8 cellular contexts compared by ENCODE assay signal in the genomic region with DNA sequence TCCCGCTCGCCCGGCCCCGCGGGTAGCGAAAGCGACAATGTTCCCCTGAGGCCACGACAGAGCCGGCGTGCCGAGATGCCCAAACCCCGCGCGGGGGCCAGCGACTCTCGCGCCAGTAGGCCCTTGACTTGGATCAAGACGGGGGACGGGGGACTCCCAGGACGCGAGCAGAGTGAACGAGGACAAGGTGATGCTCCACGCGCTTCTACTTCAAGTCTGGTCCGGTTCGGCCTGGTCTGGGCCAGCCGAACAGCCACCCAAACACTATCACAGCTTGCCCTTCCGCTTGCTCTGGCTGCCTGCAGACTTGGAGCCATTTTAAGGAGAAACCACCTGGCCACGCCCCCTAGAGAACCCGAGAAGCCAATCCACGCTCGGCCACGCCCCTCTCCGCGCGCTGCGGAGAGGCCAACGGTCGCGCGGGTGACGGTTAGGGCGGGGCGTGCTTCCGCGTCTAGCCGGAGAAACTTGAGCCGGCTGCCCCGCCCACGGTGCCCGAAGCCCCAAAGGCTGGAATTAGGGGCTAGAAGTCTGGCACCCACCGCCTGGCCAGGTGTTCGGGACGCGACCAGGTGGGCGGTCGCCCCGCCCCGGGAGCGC. TPM values are rescaled to one million over a fixed set of nuclear protein-coding genes. Genes with fewer than 3 reads are reported as not detected.
DNase-seq lines count a peak whose midpoint lies in the region; ATAC-seq, FAIRE-seq and TF ChIP-seq lines count a peak whose summit lies in the region.

No MANE protein-coding gene starts in this region.

- H3K4me3 ChIP-seq in body of pancreas (peak overlapping the region; percentile 24 to 63), sigmoid colon (peak overlapping the region; percentile 79 to 96 (median 82))

- H3K4me1 ChIP-seq in body of pancreas (peaks cover 75% of the 10 kb centered on the region), sigmoid colon (peaks cover 0 to 56% (median 47%) of the 10 kb centered on the region in 4 donors)

- H3K27ac ChIP-seq in body of pancreas: peak overlapping the region; percentile 90 to 99 (median 98)
- peak overlapping the region; percentile 99 to 100 (median 100) for H3K27ac ChIP-seq in sigmoid colon

- intact Hi-C loops in body of pancreas (cut with DNase I): no loop called here
- intact Hi-C loops in sigmoid colon (cut with DNase I): loop anchor here (5.0 kb wide), 1 partner anchor 71 kb away; a partner anchor contains a TSS

- peaks cover 0 to 12% of the 10 kb centered on the region in 2 donors for H3K36me3 ChIP-seq in body of pancreas (replicated peaks in 1 of 2; ENCODE audit: insufficient read depth in 1 of 2, low read depth in 2 of 2)
- H3K36me3 ChIP-seq in sigmoid colon: peaks cover 4 to 37% (median 22%) of the 10 kb centered on the region in 4 donors

- DNase-seq in A172 (ENCODE audit: low spot score) (peak; percentile 95), NCI-H2107 (lab: John Stamatoyannopoulos, UW) (peak; percentile 93), body of pancreas (peak; percentile 100), iPS DF 19.7 (ENCODE audit: low read depth, low spot score) (peak; percentile 85), sigmoid colon (peak; percentile 99)

- no peaks in the 10 kb centered on the region for H3K9me3 ChIP-seq in body of pancreas
- no peaks in the 10 kb centered on the region for H3K9me3 ChIP-seq in sigmoid colon

- TF ChIP-seq POLR2A in GM18526 (IDR thresholded peaks at IDR 0.05; ENCODE audit: extremely low read depth, insufficient read length) (peak; percentile 100), body of pancreas (IDR thresholded peaks at IDR 0.05) (peak; percentile 99 to 100 (median 99)), sigmoid colon (IDR thresholded peaks at IDR 0.05) (peak; percentile 91 to 95)

- 0% methylated on average over 16 to 52 of the region's 60 CpGs for WGBS in body of pancreas, 2 donors
- WGBS in sigmoid colon, 2 donors: 0% methylated on average over 60 of the region's 60 CpGs

- peak; percentile 82 for FAIRE-seq in TTC549 (lab: Jason Lieb, UNC)

- ATAC-seq in HG03064 (IDR thresholded peaks at IDR 0.05; ENCODE audit: low read depth, unreplicated experiment) (peak; percentile 44), body of pancreas (peak; percentile 86)

- H3K27me3 ChIP-seq in body of pancreas (no peaks in the 10 kb centered on the region), sigmoid colon (no peaks in the 10 kb centered on the region)

- no peak for TF ChIP-seq EP300 in sigmoid colon (IDR thresholded peaks at IDR 0.05)

- TF ChIP-seq CTCF in body of pancreas (IDR thresholded peaks at IDR 0.05) (no peak), sigmoid colon (IDR thresholded peaks at IDR 0.05) (no peak)

RNA-seq across cellular contexts. Expression of a gene that starts 0.6 kb away (rescaled TPM):
- total RNA-seq in A172 (2014; rRNA removed; shearing (Covaris generic)): 96.8 and 112 TPM in 2 replicates
- 10 to 100 TPM; 25.7 to 55.0 TPM for total RNA-seq in body of pancreas
- 100 to 1,000 TPM in 2 of 4 donors, 10 to 100 TPM in 2; 75.9 to 116 (median 94.9) TPM for total RNA-seq in sigmoid colon
- polyA plus RNA-seq in sigmoid colon: 10 to 100 TPM; 62.8 to 85.9 (median 74.4) TPM

RNA-seq across cellular contexts. Expression of a gene that starts 2.9 kb away (rescaled TPM):
- 36.1 and 50.0 TPM in 2 replicates for total RNA-seq in A172 (2014; rRNA removed; shearing (Covaris generic))
- total RNA-seq in body of pancreas (10 to 100 TPM; 67.6 to 72.6 TPM), sigmoid colon (10 to 100 TPM; 11.8 to 35.5 (median 19.5) TPM)
- polyA plus RNA-seq in sigmoid colon: 10 to 100 TPM; 14.3 to 26.3 (median 19.8) TPM

RNA-seq across cellular contexts. Expression of a gene that starts 7.9 kb away (rescaled TPM):
- total RNA-seq in A172 (2014; rRNA removed; shearing (Covaris generic)): 218 and 219 TPM in 2 replicates
- 100 to 1,000 TPM in 1 of 2 donors, 10 to 100 TPM in 1; 92.6 to 166 TPM for total RNA-seq in body of pancreas
- 100 to 1,000 TPM in 2 of 4 donors, 10 to 100 TPM in 2; 91.1 to 126 (median 109) TPM for total RNA-seq in sigmoid colon
- 100 to 1,000 TPM in 1 of 3 donors, 10 to 100 TPM in 2; 55.0 to 187 (median 93.1) TPM for polyA plus RNA-seq in sigmoid colon

RNA-seq across cellular contexts. Expression of a gene that starts 14.1 kb away (rescaled TPM):
- 63.7 and 76.1 TPM in 2 replicates for total RNA-seq in A172 (2014; rRNA removed; shearing (Covaris generic))
- 100 to 1,000 TPM; 109 to 136 TPM for total RNA-seq in body of pancreas
- 100 to 1,000 TPM in 1 of 4 donors, 10 to 100 TPM in 3; 71.3 to 122 (median 93.5) TPM for total RNA-seq in sigmoid colon
- 100 to 1,000 TPM in 1 of 3 donors, 10 to 100 TPM in 2; 21.0 to 124 (median 27.6) TPM for polyA plus RNA-seq in sigmoid colon

RNA-seq across cellular contexts. Expression of a gene that starts 31.3 kb away (rescaled TPM):
- 20.7 and 21.2 TPM in 2 replicates for total RNA-seq in A172 (2014; rRNA removed; shearing (Covaris generic))
- 10 to 100 TPM; 72.9 to 73.8 TPM for total RNA-seq in body of pancreas
- total RNA-seq in sigmoid colon: 10 to 100 TPM; 30.9 to 41.3 (median 33.4) TPM
- polyA plus RNA-seq in sigmoid colon: 10 to 100 TPM in 1 of 3 donors, 1 to 10 TPM in 2; 5.4 to 28.9 (median 5.5) TPM

Comparison
In these comparisons a context has a peak if more than half of its experiments do, and no peak if none do; other contexts are left out.
1. Peak in every context shown above with its lines: DNase-seq, ATAC-seq, H3K4me3 ChIP-seq and H3K27ac ChIP-seq.